In the genomic region with DNA sequence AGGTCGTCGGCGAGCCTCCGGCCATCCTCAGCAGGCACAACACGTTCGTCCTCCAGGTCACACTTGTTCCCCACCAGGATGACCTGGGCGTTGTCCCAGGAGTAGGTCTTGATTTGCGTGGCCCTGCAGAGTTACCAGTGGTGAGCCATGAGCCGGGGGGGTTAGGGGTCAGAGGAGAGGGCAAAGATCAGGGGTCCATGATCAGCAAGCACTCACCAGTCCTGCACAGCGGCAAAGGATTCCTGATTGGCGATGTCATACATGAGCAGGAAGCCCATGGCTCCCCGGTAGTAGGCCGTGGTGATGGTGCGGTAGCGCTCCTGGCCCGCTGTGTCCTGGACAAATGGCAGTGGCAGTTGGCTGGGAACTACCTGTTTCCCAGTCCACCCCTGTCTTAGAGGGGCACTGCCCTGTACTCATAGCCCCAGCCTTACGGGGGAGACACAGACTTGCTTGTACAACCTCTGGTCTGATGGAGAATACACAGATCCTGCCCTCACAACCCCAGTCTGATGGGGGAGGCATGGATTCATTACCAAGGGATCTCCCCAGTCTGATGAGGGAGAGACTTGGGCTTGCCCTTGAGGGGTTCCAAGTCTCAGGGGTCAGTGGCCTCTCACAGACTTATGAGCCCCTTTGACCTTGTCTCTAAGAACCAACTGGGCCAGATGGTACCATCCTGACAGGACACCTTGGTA, we compare ENCODE assay signal across 25 cellular contexts.
"Had no signal": no experiment of that assay in that cellular context is flagged by ENCODE, and none has a peak within 500 bp of the region (broad histone marks: within the 10 kb centered on the region; RNA-seq: fewer than 3 reads in every experiment).

No MANE protein-coding gene starts in this region.

- DNase-seq: activated CD4-positive, alpha-beta T cell treated with anti-CD3 and anti-CD28 coated beads for 48 hours; activated CD4-positive, alpha-beta T cell treated with anti-CD3 and anti-CD28 coated beads, Interleukin-2, amount 50 U/mL, for 4 hours; activated CD4-positive, CD25-positive, alpha-beta regulatory T cell treated with anti-CD3 and anti-CD28 coated beads, Interleukin-2, amount 50 U/mL, for 72 hours; activated CD8-positive, alpha-beta memory T cell treated with anti-CD3 and anti-CD28 coated beads, Interleukin-2, amount 50 U/mL, for 48 hours; activated CD8-positive, alpha-beta T cell treated with anti-CD3 and anti-CD28 coated beads, Interleukin-2, amount 10 ng/mL, durations not matched to agents 7 days and 5 days; activated effector memory CD4-positive, alpha-beta T cell treated with Interleukin-2 at 50 U/mL for 16 hours; activated naive CD4-positive, alpha-beta T cell; activated T-cell treated with anti-CD3 and anti-CD28 coated beads, Interleukin-2, amount 50 U/mL, for 1 hour; aorta; NCI-H1092; NCI-H1417 treated with DMSO at 0.1 percent for 48 hours; NCI-H1694; NCI-H2029 treated with DMSO at 0.1 percent for 48 hours; NCI-H345; NCI-H510A; NCI-H69; NK-92 treated with Interleukin-12 subunit alpha and Interleukin-12 subunit beta, amount 100 ng/mL, for 24 hours; OCI-M1; Right ventricle myocardium superior; RPMI8226; SJCRH30 had no signal

- H3K27ac ChIP-seq: breast epithelium, KMS-11, SJCRH30 had no signal

- H3K9me3 ChIP-seq: breast epithelium, SJCRH30 had no signal

- H3K4me3 ChIP-seq: breast epithelium, SJCRH30 had no signal

- H3K27me3 ChIP-seq: breast epithelium had no signal

- ATAC-seq: activated CD8-positive, alpha-beta T cell treated with anti-CD3 and anti-CD28 coated beads, Interleukin-2, amount 10 ng/mL, durations not matched to agents 7 days and 5 days; Panc1; WTC11 had no signal

- H3K36me3 ChIP-seq: breast epithelium, SJCRH30 had no signal

- H3K4me1 ChIP-seq: breast epithelium had no signal
